In the genomic region with DNA sequence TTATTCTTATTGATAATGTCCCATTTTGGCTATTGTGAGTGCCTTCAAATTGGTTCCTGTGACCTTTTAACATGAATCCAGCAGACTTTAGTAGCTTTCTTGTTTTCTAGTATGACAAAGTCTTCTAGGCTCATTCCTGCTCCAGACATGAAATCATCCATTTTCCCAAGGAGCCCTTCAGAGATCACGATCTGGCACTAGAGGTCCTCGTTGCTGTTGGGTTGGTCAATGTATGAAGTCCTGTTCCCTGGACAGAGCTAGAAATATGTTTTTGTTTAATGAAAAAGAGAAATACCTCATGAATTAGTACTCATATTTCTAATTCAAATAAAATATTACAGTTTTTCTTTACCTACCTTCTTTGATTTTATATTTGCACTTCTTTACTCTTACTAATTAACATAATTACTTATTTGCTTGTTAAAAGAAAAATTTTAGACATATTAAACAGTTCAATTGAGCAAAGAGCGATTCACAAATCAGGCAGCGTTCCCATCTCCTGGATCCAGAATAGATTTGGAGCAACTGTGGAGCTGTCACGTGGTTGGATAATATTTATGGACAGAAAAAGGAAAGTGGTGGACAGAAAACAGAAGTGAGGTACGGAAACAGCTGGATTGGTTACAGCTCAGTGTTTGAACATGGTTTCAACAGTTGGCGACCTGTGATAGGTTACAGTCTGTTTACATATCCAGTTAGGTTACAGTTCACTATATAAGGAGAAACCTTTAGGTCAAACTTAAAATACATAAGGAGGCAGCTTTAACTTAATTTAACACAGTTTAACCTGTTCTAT, we compare ENCODE assay signal across 9 cellular contexts. TPM values are rescaled to one million over a fixed set of nuclear protein-coding genes. Genes with fewer than 3 reads are reported as not detected.
DNase-seq lines count a peak whose midpoint lies in the region; ATAC-seq and TF ChIP-seq lines count a peak whose summit lies in the region.
"Had no signal": no experiment of that assay in that cellular context is flagged by ENCODE, and none has a peak within 500 bp of the region (broad histone marks: within the 10 kb centered on the region; RNA-seq: fewer than 3 reads in every experiment).

No MANE protein-coding gene starts in this region.

- TF ChIP-seq CTCF in chondrocyte (IDR thresholded peaks at IDR 0.05) (peak; percentile 78), osteocyte (IDR thresholded peaks at IDR 0.05) (peak; percentile 59), breast epithelium (IDR thresholded peaks at IDR 0.05) (no peak), RWPE1 (conservative IDR thresholded peaks at IDR 0.05; ENCODE audit: low read depth) (no peak)

- H3K36me3 ChIP-seq in MG63 (no peaks in the 10 kb centered on the region), breast epithelium (no peaks in the 10 kb centered on the region)
- H3K36me3 ChIP-seq in CD4-positive, alpha-beta memory T cell (ENCODE audit: insufficient read depth, low read length): no peaks in the 10 kb centered on the region

- H3K4me3 ChIP-seq in MG63 (no peak overlapping the region), breast epithelium (peak overlapping the region in 1 of 3 donors; percentile 22)
- H3K4me3 ChIP-seq in CD4-positive, alpha-beta memory T cell (ENCODE audit: low read length in 2 of 2): no peak overlapping the region

- no peaks in the 10 kb centered on the region for H3K27me3 ChIP-seq in MG63
- no peaks in the 10 kb centered on the region for H3K27me3 ChIP-seq in CD4-positive, alpha-beta memory T cell (ENCODE audit: insufficient read depth, low read length)
- H3K27me3 ChIP-seq in breast epithelium: no peaks in the 10 kb centered on the region

- H3K4me1 Mint-ChIP-seq in chondrocyte (ENCODE audit: low read depth): peaks cover 7% of the 10 kb centered on the region
- H3K4me1 Mint-ChIP-seq in osteocyte (ENCODE audit: unreplicated experiment): peaks cover 9% of the 10 kb centered on the region
- H3K4me1 Mint-ChIP-seq in CD4-positive, alpha-beta memory T cell: peaks cover 0 to 2% (median 0%) of the 10 kb centered on the region in 4 donors

- no peaks in the 10 kb centered on the region for H3K9me3 Mint-ChIP-seq in chondrocyte (ENCODE audit: low read depth)
- H3K9me3 Mint-ChIP-seq in osteocyte (ENCODE audit: unreplicated experiment): no peaks in the 10 kb centered on the region
- H3K9me3 Mint-ChIP-seq in CD4-positive, alpha-beta memory T cell: no peaks in the 10 kb centered on the region

- no peak overlapping the region for H3K27ac Mint-ChIP-seq in chondrocyte (ENCODE audit: unreplicated experiment)
- no peak overlapping the region for H3K27ac Mint-ChIP-seq in osteocyte (ENCODE audit: unreplicated experiment)
- no peak overlapping the region for H3K27ac Mint-ChIP-seq in CD4-positive, alpha-beta memory T cell

- DNase-seq in DMS53 treated with DMSO at 0.1 percent for 48 hours (lab: John Stamatoyannopoulos, UW; ENCODE audit: unreplicated experiment): peak; percentile 52
- peak; percentile 32 for DNase-seq in MG63
- DNase-seq in chondrocyte (ENCODE audit: low spot score): no peak
- DNase-seq in osteocyte (ENCODE audit: extremely low spot score, unreplicated experiment): no peak
- no peak for DNase-seq in CD4-positive, alpha-beta memory T cell
- no peak for DNase-seq in breast epithelium (ENCODE audit: low spot score in 2 of 2)
- DNase-seq in RWPE1 (ENCODE audit: low spot score): no peak
- DNase-seq: NCI-H1930 had no signal

- intact Hi-C loops in CD4-positive, alpha-beta memory T cell (cut with micrococcal nuclease): no loop called here
- intact Hi-C loops in breast epithelium (cut with DNase I; ENCODE audit: low total_unique reads): no loop called here

- no peaks in the 10 kb centered on the region for H3K9me3 ChIP-seq in MG63
- H3K9me3 ChIP-seq in CD4-positive, alpha-beta memory T cell (ENCODE audit: control insufficient read depth in 1 of 2, low read length in 2 of 2): no peaks in the 10 kb centered on the region
- no peaks in the 10 kb centered on the region for H3K9me3 ChIP-seq in breast epithelium

- POLR2A ChIA-PET in CD4-positive, alpha-beta memory T cell (lab: Charles Lee; ENCODE audit: partially characterized antibody): no interaction called here
- POLR2A ChIA-PET in RWPE1 (lab: Yijun Ruan, JAX; ENCODE audit: low non-redundant PET): interaction anchor here (0.6 kb wide), 1 partner anchor 1186 kb away, joined by 3 read pairs; no protein-coding TSS in a partner anchor

- no peak for TF ChIP-seq POLR2A in breast epithelium (IDR thresholded peaks at IDR 0.05)

- no peaks in the 10 kb centered on the region for H3K27me3 Mint-ChIP-seq in chondrocyte (ENCODE audit: low read depth)
- peaks cover 10% of the 10 kb centered on the region for H3K27me3 Mint-ChIP-seq in osteocyte (ENCODE audit: unreplicated experiment)
- H3K27me3 Mint-ChIP-seq in CD4-positive, alpha-beta memory T cell: peaks cover 15 to 17% of the 10 kb centered on the region in 2 donors

- H3K4me3 Mint-ChIP-seq in chondrocyte (ENCODE audit: unreplicated experiment) (no peak overlapping the region), osteocyte (ENCODE audit: unreplicated experiment) (no peak overlapping the region)
- no peak overlapping the region for H3K4me3 Mint-ChIP-seq in CD4-positive, alpha-beta memory T cell

- CTCF ChIA-PET in CD4-positive, alpha-beta memory T cell (lab: Charles Lee; ENCODE audit: partially characterized antibody): interaction anchor here (1.8 kb wide), 1 partner anchor 108 kb away, joined by 5 read pairs; no protein-coding TSS in a partner anchor
- CTCF ChIA-PET in RWPE1 (lab: Yijun Ruan, JAX): interaction anchor here (0.6 to 1.0 kb wide), 3 partner anchors 65 to 187 kb away, joined by 3 read pairs; no protein-coding TSS in a partner anchor

- H3K4me1 ChIP-seq in CD4-positive, alpha-beta memory T cell (ENCODE audit: insufficient read depth, low read length): no peaks in the 10 kb centered on the region
- no peaks in the 10 kb centered on the region for H3K4me1 ChIP-seq in breast epithelium

- H3K36me3 Mint-ChIP-seq in chondrocyte (ENCODE audit: low read depth) (no peaks in the 10 kb centered on the region), osteocyte (ENCODE audit: unreplicated experiment) (no peaks in the 10 kb centered on the region)
- H3K36me3 Mint-ChIP-seq in CD4-positive, alpha-beta memory T cell: no peaks in the 10 kb centered on the region

- ATAC-seq in HG02759 (IDR thresholded peaks at IDR 0.05; ENCODE audit: unreplicated experiment): no peak

- no peak overlapping the region for H3K27ac ChIP-seq in CD4-positive, alpha-beta memory T cell (ENCODE audit: low read depth, low read length)
- H3K27ac ChIP-seq in breast epithelium (no peak overlapping the region), RWPE1 (no peak overlapping the region)

RNA-seq across cellular contexts. Expression of a gene that starts 19.8 kb away (rescaled TPM):
- 0.20 and 2.4 TPM in 2 replicates for total RNA-seq in MG63 (2014; rRNA removed; shearing (Covaris generic); ENCODE audit: low replicate concordance)
- total RNA-seq in chondrocyte (3.4 to 5.0 TPM (median 3.8 TPM) in 3 replicates), osteocyte (5.0 and 6.8 TPM in 2 replicates), breast epithelium (10 to 100 TPM in 2 of 3 donors, 1 to 10 TPM in 1; 4.6 to 21.4 (median 16.4) TPM)
- 1 to 10 TPM; 3.9 to 4.0 TPM for total RNA-seq in CD4-positive, alpha-beta memory T cell
- 1 to 10 TPM; 2.6 TPM for polyA plus RNA-seq in CD4-positive, alpha-beta memory T cell

RNA-seq across cellular contexts. Expression of a gene that starts 24.3 kb away (rescaled TPM):
- total RNA-seq in MG63 (2014; rRNA removed; shearing (Covaris generic); ENCODE audit: low replicate concordance): 5.6 and 16.1 TPM in 2 replicates
- total RNA-seq in chondrocyte (39.7 to 52.3 TPM (median 50.7 TPM) in 3 replicates), osteocyte (54.8 and 56.7 TPM in 2 replicates), breast epithelium (10 to 100 TPM; 36.4 to 64.5 (median 39.7) TPM)
- total RNA-seq in CD4-positive, alpha-beta memory T cell: 10 to 100 TPM; 11.3 to 13.9 TPM
- polyA plus RNA-seq in CD4-positive, alpha-beta memory T cell: 10 to 100 TPM; 15.3 to 23.0 TPM

Comparison
In these comparisons a context has a peak if more than half of its experiments do, and no peak if none do; other contexts are left out.
1. DNase-seq: peak in DMS53 treated with DMSO at 0.1 percent for 48 hours (single experiment) and MG63 (single experiment); none in chondrocyte (single experiment), osteocyte (single experiment), CD4-positive, alpha-beta memory T cell (0 of 5), breast epithelium (0 of 2) and RWPE1 (single experiment).
2. CTCF ChIP-seq: peak in chondrocyte (single experiment) and osteocyte (single experiment); none in breast epithelium (0 of 3) and RWPE1 (single experiment).